ENCODE assay signal across 10 cellular contexts in genomic region chr11:116731821-116732739, GRCh38. TPM values are rescaled to one million over a fixed set of nuclear protein-coding genes. Genes with fewer than 3 reads are reported as not detected.
DNase-seq lines count a peak whose midpoint lies in the region; ATAC-seq and TF ChIP-seq lines count a peak whose summit lies in the region.
"Had no signal": no experiment of that assay in that cellular context is flagged by ENCODE, and none has a peak within 500 bp of the region (broad histone marks: within the 10 kb centered on the region; RNA-seq: fewer than 3 reads in every experiment).

No MANE protein-coding gene starts in this region.

- in situ Hi-C loops in Panc1 (cut with HindIII; ENCODE audit: low pct_unique_long_range_greater_than_20kb, low sequenced_read_pairs), result no loop called here

- no peaks in the 10 kb centered on the region for H3K4me1 ChIP-seq in Panc1 (ENCODE audit: control insufficient read depth, insufficient read depth, low read length)
- H3K4me1 ChIP-seq: prostate gland had no signal

- peaks cover 2 to 14% of the 10 kb centered on the region in 2 donors for H3K36me3 Mint-ChIP-seq in stimulated activated naive B cell treated with anti-CD40 and anti-IgM and Interleukin-4, amounts not matched to agents 10 μg/mL and 1 μg/mL and 100 μg/mL, for 72 hours
- no peaks in the 10 kb centered on the region for H3K36me3 Mint-ChIP-seq in activated CD4-positive, alpha-beta memory T cell treated with anti-CD3 and anti-CD28 coated beads for 36 hours
- H3K36me3 Mint-ChIP-seq: activated naive CD8-positive, alpha-beta T cell treated with anti-CD3 and anti-CD28 coated beads for 36 hours had no signal

- no peaks in the 10 kb centered on the region for H3K9me3 Mint-ChIP-seq in stimulated activated naive B cell treated with anti-CD40 and anti-IgM and Interleukin-4, amounts not matched to agents 10 μg/mL and 1 μg/mL and 100 μg/mL, for 72 hours
- no peaks in the 10 kb centered on the region for H3K9me3 Mint-ChIP-seq in activated CD4-positive, alpha-beta memory T cell treated with anti-CD3 and anti-CD28 coated beads for 36 hours
- H3K9me3 Mint-ChIP-seq: activated naive CD8-positive, alpha-beta T cell treated with anti-CD3 and anti-CD28 coated beads for 36 hours had no signal

- H3K4me3 Mint-ChIP-seq in stimulated activated naive B cell treated with anti-CD40 and anti-IgM and Interleukin-4, amounts not matched to agents 10 μg/mL and 1 μg/mL and 100 μg/mL, for 72 hours, result no peak overlapping the region
- H3K4me3 Mint-ChIP-seq in activated CD4-positive, alpha-beta memory T cell treated with anti-CD3 and anti-CD28 coated beads for 36 hours, result no peak overlapping the region
- H3K4me3 Mint-ChIP-seq: activated naive CD8-positive, alpha-beta T cell treated with anti-CD3 and anti-CD28 coated beads for 36 hours had no signal

- no peak for DNase-seq in Panc1 (ENCODE audit: low read depth, low spot score)
- DNase-seq in iPS-NIHi11 (ENCODE audit: low spot score), result peak; percentile 52
- no peak for DNase-seq in stimulated activated naive B cell treated with anti-CD40 and anti-IgM and Interleukin-4, amounts not matched to agents 10 μg/mL and 1 μg/mL and 100 μg/mL, for 72 hours
- no peak for DNase-seq in activated CD4-positive, alpha-beta memory T cell treated with anti-CD3 and anti-CD28 coated beads for 36 hours
- DNase-seq in stimulated activated CD4-positive, alpha-beta T cell treated with anti-CD3 and anti-CD28 coated beads, Interleukin-2, amount 100 ng/mL, for 48 hours, result no peak

- CTCF ChIA-PET in Panc1 (lab: Charles Lee), result interaction anchor here (0.5 to 1.9 kb wide), 7 partner anchors 9 to 447 kb away, joined by 3 to 12 read pairs (median 4); no protein-coding TSS in a partner anchor
- CTCF ChIA-PET in activated CD4-positive, alpha-beta memory T cell treated with anti-CD3 and anti-CD28 coated beads for 36 hours (lab: Charles Lee), result interaction anchor here (0.5 to 5.5 kb wide), 26 partner anchors 9 to 551 kb away, joined by 3 to 45 read pairs (median 4); no protein-coding TSS in a partner anchor

- no peaks in the 10 kb centered on the region for H3K36me3 ChIP-seq in Panc1 (ENCODE audit: control insufficient read depth, insufficient read depth, low read length)
- H3K36me3 ChIP-seq: prostate gland had no signal

- ATAC-seq in GM21528 (IDR thresholded peaks at IDR 0.05; ENCODE audit: low FRiP score, unreplicated experiment) (peak; percentile 15), Panc1 (peak; percentile 44), GM18520 (IDR thresholded peaks at IDR 0.05; ENCODE audit: unreplicated experiment) (no peak)
- ATAC-seq in stimulated activated naive B cell treated with anti-CD40 and anti-IgM and Interleukin-4, amounts not matched to agents 10 μg/mL and 1 μg/mL and 100 μg/mL, for 72 hours (replicated peaks), result peak in 1 of 2 donors; percentile 2

- intact Hi-C loops in Panc1 (cut with micrococcal nuclease; ENCODE audit: unreplicated experiment), result no loop called here
- intact Hi-C loops in activated CD4-positive, alpha-beta memory T cell treated with anti-CD3 and anti-CD28 coated beads for 36 hours (cut with micrococcal nuclease), result loop anchor here (1.0 to 5.0 kb wide), 2 partner anchors 105 to 374 kb away; partner anchors contain the start of gene APOA1

- TF ChIP-seq CTCF in Panc1 (IDR thresholded peaks at IDR 0.05), result no peak

- H3K4me1 Mint-ChIP-seq in stimulated activated naive B cell treated with anti-CD40 and anti-IgM and Interleukin-4, amounts not matched to agents 10 μg/mL and 1 μg/mL and 100 μg/mL, for 72 hours, result peaks cover 19 to 25% of the 10 kb centered on the region in 2 donors
- peaks cover 10% of the 10 kb centered on the region for H3K4me1 Mint-ChIP-seq in activated CD4-positive, alpha-beta memory T cell treated with anti-CD3 and anti-CD28 coated beads for 36 hours (ENCODE audit: low read depth)

- peaks cover 5 to 10% of the 10 kb centered on the region in 2 donors for H3K27me3 Mint-ChIP-seq in stimulated activated naive B cell treated with anti-CD40 and anti-IgM and Interleukin-4, amounts not matched to agents 10 μg/mL and 1 μg/mL and 100 μg/mL, for 72 hours
- no peaks in the 10 kb centered on the region for H3K27me3 Mint-ChIP-seq in activated CD4-positive, alpha-beta memory T cell treated with anti-CD3 and anti-CD28 coated beads for 36 hours
- H3K27me3 Mint-ChIP-seq: activated naive CD8-positive, alpha-beta T cell treated with anti-CD3 and anti-CD28 coated beads for 36 hours had no signal

- POLR2A ChIA-PET in Panc1 (lab: Charles Lee), result interaction anchor here (0.6 kb wide), 1 partner anchor 26 kb away, joined by 11 read pairs; no protein-coding TSS in a partner anchor
- POLR2A ChIA-PET in activated CD4-positive, alpha-beta memory T cell treated with anti-CD3 and anti-CD28 coated beads for 36 hours (lab: Charles Lee), result interaction anchor here (1.0 to 1.2 kb wide), 2 partner anchors 104 to 375 kb away, joined by 3 to 4 read pairs; no protein-coding TSS in a partner anchor

- no peaks in the 10 kb centered on the region for H3K9me3 ChIP-seq in Panc1 (ENCODE audit: control insufficient read depth, insufficient read depth, low read depth, low read length)
- H3K9me3 ChIP-seq: prostate gland had no signal

- peaks cover 7% of the 10 kb centered on the region; the same call in 1 of the 2 replicates for H3K27me3 ChIP-seq in Panc1 (ENCODE audit: control insufficient read depth, insufficient read depth, low read length)

- H3K27ac ChIP-seq in Panc1 (ENCODE audit: low read length), result no peak overlapping the region
- H3K27ac ChIP-seq: prostate gland had no signal

- BruUV-seq in Panc1 (replicated peaks; lab: Mats Ljungman, UMichigan), result no TSS peak

- H3K4me3 ChIP-seq in Panc1 (ENCODE audit: low read depth in 2 of 2, low read length in 2 of 2), result no peak overlapping the region
- H3K4me3 ChIP-seq: prostate gland had no signal

- H3K27ac Mint-ChIP-seq in stimulated activated naive B cell treated with anti-CD40 and anti-IgM and Interleukin-4, amounts not matched to agents 10 μg/mL and 1 μg/mL and 100 μg/mL, for 72 hours, result peak overlapping the region; percentile 84
- H3K27ac Mint-ChIP-seq in activated CD4-positive, alpha-beta memory T cell treated with anti-CD3 and anti-CD28 coated beads for 36 hours, result no peak overlapping the region
- H3K27ac Mint-ChIP-seq: activated naive CD8-positive, alpha-beta T cell treated with anti-CD3 and anti-CD28 coated beads for 36 hours had no signal

RNA-seq across cellular contexts. Expression of gene BUD13, which starts 40.7 kb away (rescaled TPM):
- 30.0 TPM for total RNA-seq in Panc1 (2021; ENCODE audit: unreplicated experiment)
- 20.6 TPM for polyA plus RNA-seq in Panc1 (2012; ENCODE audit: insufficient read length)
- 10 to 100 TPM; 30.3 to 32.7 TPM for total RNA-seq in activated CD4-positive, alpha-beta memory T cell treated with anti-CD3 and anti-CD28 coated beads for 36 hours

RNA-seq across cellular contexts. Expression of gene ZPR1, which starts 55.7 kb away (rescaled TPM):
- total RNA-seq in Panc1 (2021; ENCODE audit: unreplicated experiment), result 139 TPM
- polyA plus RNA-seq in Panc1 (2012; ENCODE audit: insufficient read length), result 130 TPM
- 100 to 1,000 TPM; 101 to 102 TPM for total RNA-seq in activated CD4-positive, alpha-beta memory T cell treated with anti-CD3 and anti-CD28 coated beads for 36 hours

RNA-seq across cellular contexts. Expression of gene APOA5, which starts 59.6 kb away (rescaled TPM):
- total RNA-seq in Panc1 (2021; ENCODE audit: unreplicated experiment), result 0.39 TPM
- polyA plus RNA-seq in Panc1 (2012; ENCODE audit: insufficient read length), result not detected
- not detected for total RNA-seq in activated CD4-positive, alpha-beta memory T cell treated with anti-CD3 and anti-CD28 coated beads for 36 hours
- total RNA-seq: activated naive CD8-positive, alpha-beta T cell treated with anti-CD3 and anti-CD28 coated beads for 36 hours; Right ventricle myocardium superior had no signal
